In genomic region chr2:138494265-138494966, GRCh38 we compare ENCODE assay signal across 22 cellular contexts.
"Had no signal": no experiment of that assay in that cellular context is flagged by ENCODE, and none has a peak within 500 bp of the region (broad histone marks: within the 10 kb centered on the region; RNA-seq: fewer than 3 reads in every experiment).

No MANE protein-coding gene starts in this region.

- H3K27ac Mint-ChIP-seq: activated B cell treated with CpG ODN at 0.5 μM for 24 hours; activated CD4-positive, alpha-beta memory T cell treated with anti-CD3 and anti-CD28 coated beads for 36 hours; activated naive CD8-positive, alpha-beta T cell; memory B cell; naive thymus-derived CD4-positive, alpha-beta T cell; T-helper 17 cell had no signal

- H3K4me1 Mint-ChIP-seq: activated B cell treated with CpG ODN at 0.5 μM for 24 hours, T-helper 17 cell had no signal

- H3K27ac ChIP-seq: body of pancreas, colonic mucosa, psoas muscle, skin epidermis, testis, upper lobe of right lung had no signal

- H3K27me3 ChIP-seq: body of pancreas, colonic mucosa, testis, upper lobe of right lung had no signal

- H3K9me3 Mint-ChIP-seq: activated B cell treated with CpG ODN at 0.5 μM for 24 hours; activated CD4-positive, alpha-beta memory T cell treated with anti-CD3 and anti-CD28 coated beads for 36 hours; memory B cell; naive thymus-derived CD4-positive, alpha-beta T cell had no signal

- DNase-seq: activated B cell treated with CpG ODN at 0.5 μM for 24 hours; activated CD4-positive, alpha-beta memory T cell treated with anti-CD3 and anti-CD28 coated beads for 36 hours; activated CD4-positive, alpha-beta T cell treated with anti-CD3 and anti-CD28 coated beads for 4 hours; activated T-cell treated with anti-CD3 and anti-CD28 coated beads for 4 hours; amygdala; body of pancreas; central memory CD4-positive, alpha-beta T cell; colonic mucosa; erythroblast; kidney; left ventricle myocardium superior; naive thymus-derived CD4-positive, alpha-beta T cell; psoas muscle; right cardiac atrium; stimulated activated CD4-positive, alpha-beta T cell treated with anti-CD3 and anti-CD28 coated beads, Interleukin-15, amount 100 ng/mL, for 24 hours; stimulated activated CD4-positive, alpha-beta T cell treated with anti-CD3 and anti-CD28 coated beads, Interleukin-2, amount 100 ng/mL, for 48 hours; T-helper 17 cell; testis; upper lobe of right lung had no signal

- H3K27me3 Mint-ChIP-seq: activated B cell treated with CpG ODN at 0.5 μM for 24 hours; activated CD4-positive, alpha-beta memory T cell treated with anti-CD3 and anti-CD28 coated beads for 36 hours; activated naive CD8-positive, alpha-beta T cell; memory B cell had no signal

- H3K4me3 ChIP-seq: body of pancreas, colonic mucosa, psoas muscle, skin epidermis, testis, upper lobe of right lung had no signal

- H3K9me3 ChIP-seq: body of pancreas, colonic mucosa, psoas muscle, testis, upper lobe of right lung had no signal

- H3K36me3 ChIP-seq: colonic mucosa, upper lobe of right lung had no signal

- H3K36me3 Mint-ChIP-seq: activated CD4-positive, alpha-beta memory T cell treated with anti-CD3 and anti-CD28 coated beads for 36 hours; activated naive CD8-positive, alpha-beta T cell had no signal

- H3K4me3 Mint-ChIP-seq: activated B cell treated with CpG ODN at 0.5 μM for 24 hours; activated CD4-positive, alpha-beta memory T cell treated with anti-CD3 and anti-CD28 coated beads for 36 hours; activated naive CD8-positive, alpha-beta T cell; memory B cell; naive thymus-derived CD4-positive, alpha-beta T cell; T-helper 17 cell had no signal

- ATAC-seq: body of pancreas; naive thymus-derived CD4-positive, alpha-beta T cell; T-helper 17 cell; upper lobe of right lung had no signal

- H3K4me1 ChIP-seq: colonic mucosa, testis, upper lobe of right lung had no signal
